Comparison of ENCODE assay signal across 2 cellular contexts in the genomic region with DNA sequence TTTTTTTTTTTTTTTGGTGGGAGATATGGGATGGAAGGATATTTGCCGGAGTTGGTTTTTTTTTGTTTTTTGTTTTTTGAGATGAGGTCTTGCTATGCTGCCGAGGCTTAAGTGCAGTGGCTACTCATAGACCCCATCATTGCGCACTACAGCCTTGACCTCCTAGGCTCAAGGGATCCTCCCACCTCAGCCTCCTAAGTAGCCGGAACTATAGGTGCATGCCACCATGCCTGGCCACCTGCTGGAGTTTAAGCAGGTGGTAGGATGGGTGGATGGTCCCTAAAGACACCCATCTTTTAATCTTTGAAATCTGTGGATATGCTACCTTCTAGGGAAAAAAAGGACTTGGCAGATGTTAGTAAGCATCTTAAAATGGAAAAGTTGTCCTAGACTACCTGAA.
TF ChIP-seq lines count a peak whose summit lies in the region.

No MANE protein-coding gene starts in this region.

TF ChIP-seq in A549, 52 proteins besides CTCF, POLR2A, EP300 and RAD21 (continued from another document):
- TF ChIP-seq HOXA7 (CRISPR knock-in tag; IDR thresholded peaks at IDR 0.05) (no peak), FOSL2 (IDR thresholded peaks at IDR 0.05) (no peak), FOSL2 (CRISPR knock-in tag; IDR thresholded peaks at IDR 0.05) (no peak), RFX5 (IDR thresholded peaks at IDR 0.05) (no peak), CBX8 (IDR thresholded peaks at IDR 0.05) (no peak), NPAS2 (CRISPR knock-in tag; IDR thresholded peaks at IDR 0.05; ENCODE audit: borderline replicate concordance) (no peak), HEYL (CRISPR knock-in tag; IDR thresholded peaks at IDR 0.05) (no peak), MAFK (IDR thresholded peaks at IDR 0.05; ENCODE audit: partially characterized antibody) (no peak), ZSCAN20 (CRISPR knock-in tag; IDR thresholded peaks at IDR 0.05) (no peak), ZFP36 (IDR thresholded peaks at IDR 0.05; ENCODE audit: borderline replicate concordance, partially characterized antibody) (no peak), MAZ (IDR thresholded peaks at IDR 0.05; ENCODE audit: borderline replicate concordance, low read depth, low read length) (no peak)

TF ChIP-seq in HepG2, 621 proteins besides CTCF, POLR2A, EP300 and RAD21:
- TF ChIP-seq NRL (CRISPR knock-in tag; IDR thresholded peaks at IDR 0.05; ENCODE audit: borderline replicate concordance), result no peak
- no peak for TF ChIP-seq ZNF296 (CRISPR knock-in tag; conservative IDR thresholded peaks at IDR 0.05)
- TF ChIP-seq THYN1 (CRISPR knock-in tag; IDR thresholded peaks at IDR 0.05; ENCODE audit: borderline replicate concordance, low read depth), result no peak
- no peak for TF ChIP-seq JDP2 (CRISPR knock-in tag; IDR thresholded peaks at IDR 0.05; ENCODE audit: borderline replicate concordance)
- TF ChIP-seq, protein P1, sequence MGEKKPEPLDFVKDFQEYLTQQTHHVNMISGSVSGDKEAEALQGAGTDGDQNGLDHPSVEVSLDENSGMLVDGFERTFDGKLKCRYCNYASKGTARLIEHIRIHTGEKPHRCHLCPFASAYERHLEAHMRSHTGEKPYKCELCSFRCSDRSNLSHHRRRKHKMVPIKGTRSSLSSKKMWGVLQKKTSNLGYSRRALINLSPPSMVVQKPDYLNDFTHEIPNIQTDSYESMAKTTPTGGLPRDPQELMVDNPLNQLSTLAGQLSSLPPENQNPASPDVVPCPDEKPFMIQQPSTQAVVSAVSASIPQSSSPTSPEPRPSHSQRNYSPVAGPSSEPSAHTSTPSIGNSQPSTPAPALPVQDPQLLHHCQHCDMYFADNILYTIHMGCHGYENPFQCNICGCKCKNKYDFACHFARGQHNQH (CRISPR knock-in tag; IDR thresholded peaks at IDR 0.05), result no peak
- no peak for TF ChIP-seq ZNF83 (CRISPR knock-in tag; IDR thresholded peaks at IDR 0.05; ENCODE audit: borderline replicate concordance)
- no peak for TF ChIP-seq ZNF570 (CRISPR knock-in tag; IDR thresholded peaks at IDR 0.05; ENCODE audit: borderline replicate concordance)
- TF ChIP-seq, protein P2, sequence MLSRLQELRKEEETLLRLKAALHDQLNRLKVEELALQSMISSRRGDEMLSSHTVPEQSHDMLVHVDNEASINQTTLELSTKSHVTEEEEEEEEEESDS (CRISPR knock-in tag; IDR thresholded peaks at IDR 0.05; ENCODE audit: borderline replicate concordance), result no peak
- no peak for TF ChIP-seq NFYB (CRISPR knock-in tag; IDR thresholded peaks at IDR 0.05)
- TF ChIP-seq ZNF577 (CRISPR knock-in tag; IDR thresholded peaks at IDR 0.05; ENCODE audit: borderline replicate concordance, low read depth), result no peak
- no peak for TF ChIP-seq ZNF670 (CRISPR knock-in tag; IDR thresholded peaks at IDR 0.05; ENCODE audit: borderline replicate concordance)
- no peak for TF ChIP-seq CC2D1A (CRISPR knock-in tag; IDR thresholded peaks at IDR 0.05)
TF ChIP-seq in HepG2: peak in this region for 0.
